Comparison of ENCODE assay signal across 8 cellular contexts in genomic region chr15:77156000-77156399, GRCh38.
DNase-seq lines count a peak whose midpoint lies in the region; ATAC-seq and TF ChIP-seq lines count a peak whose summit lies in the region.
"Not testable (repeated sequence)": the region's sequence is repeated elsewhere in the genome, so short reads cannot be mapped to it uniquely, and the experiment has no call there.

No MANE protein-coding gene starts in this region.

- not testable (repeated sequence) for H3K36me3 Mint-ChIP-seq in Calu3 (ENCODE audit: insufficient read depth, unreplicated experiment); stimulated activated effector memory CD8-positive, alpha-beta T cell treated with anti-CD3 and anti-CD28 coated beads, Interleukin-12 subunit alpha, Interleukin-12 subunit beta, amount 100 ng/mL, for 72 hours
- H3K36me3 Mint-ChIP-seq in activated CD8-positive, alpha-beta memory T cell treated with anti-CD3 and anti-CD28 coated beads, Interleukin-2, amount 10 ng/mL, durations not matched to agents 7 days and 5 days = peaks cover 17% of the 10 kb centered on the region

- intact Hi-C loops in Calu3 (cut with micrococcal nuclease; ENCODE audit: unreplicated experiment) = not testable (repeated sequence)

- H3K27ac Mint-ChIP-seq in Calu3 (ENCODE audit: unreplicated experiment); activated CD8-positive, alpha-beta memory T cell treated with anti-CD3 and anti-CD28 coated beads, Interleukin-2, amount 10 ng/mL, durations not matched to agents 7 days and 5 days: not testable (repeated sequence)
- peak overlapping the region; percentile 43 for H3K27ac Mint-ChIP-seq in stimulated activated effector memory CD8-positive, alpha-beta T cell treated with anti-CD3 and anti-CD28 coated beads, Interleukin-12 subunit alpha, Interleukin-12 subunit beta, amount 100 ng/mL, for 72 hours

- H3K27me3 ChIP-seq in effector memory CD4-positive, alpha-beta T cell (replicated peaks; ENCODE audit: control insufficient read depth, insufficient read depth, low read length, poor library complexity, severe bottlenecking) = not testable (repeated sequence)

- not testable (repeated sequence) for H3K9me3 ChIP-seq in effector memory CD4-positive, alpha-beta T cell (ENCODE audit: control insufficient read depth, low read length)

- not testable (repeated sequence) for TF ChIP-seq CTCF in 22Rv1 (IDR thresholded peaks at IDR 0.05); Calu3 (IDR thresholded peaks at IDR 0.05; ENCODE audit: unreplicated experiment)

- H3K4me1 ChIP-seq in effector memory CD4-positive, alpha-beta T cell (ENCODE audit: control insufficient read depth, insufficient read depth, low read length, poor library complexity, severe bottlenecking) = not testable (repeated sequence)

- DNase-seq in Calu3 (peak; percentile 57), LoVo (ENCODE audit: low spot score) (peak; percentile 46), NCI-H460 (ENCODE audit: extremely low read depth, low read depth) (peak; percentile 12), SW480 (ENCODE audit: low spot score) (peak; percentile 59)
- peak; percentile 71 for DNase-seq in activated CD8-positive, alpha-beta memory T cell treated with anti-CD3 and anti-CD28 coated beads, Interleukin-2, amount 10 ng/mL, durations not matched to agents 7 days and 5 days
- DNase-seq in effector memory CD4-positive, alpha-beta T cell = peak; percentile 6 to 35 (median 13)
- peak in 1 of 2 donors; percentile 14 for DNase-seq in stimulated activated effector memory CD8-positive, alpha-beta T cell treated with anti-CD3 and anti-CD28 coated beads, Interleukin-12 subunit alpha, Interleukin-12 subunit beta, amount 100 ng/mL, for 72 hours (ENCODE audit: low spot score in 2 of 2)

- BruUV-seq in Calu3 (replicated peaks; lab: Mats Ljungman, UMichigan) = not testable (repeated sequence)

- CTCF ChIA-PET in Calu3 (lab: Charles Lee); activated CD8-positive, alpha-beta memory T cell treated with anti-CD3 and anti-CD28 coated beads, Interleukin-2, amount 10 ng/mL, durations not matched to agents 7 days and 5 days (lab: Charles Lee): not testable (repeated sequence)

- H3K36me3 ChIP-seq in effector memory CD4-positive, alpha-beta T cell (ENCODE audit: control insufficient read depth, insufficient read depth, low read length) = not testable (repeated sequence)

- not testable (repeated sequence) for H3K4me3 ChIP-seq in effector memory CD4-positive, alpha-beta T cell (ENCODE audit: insufficient read depth, low read depth, low read length, poor library complexity, severe bottlenecking)

- not testable (repeated sequence) for H3K9me3 Mint-ChIP-seq in Calu3 (ENCODE audit: low read depth, unreplicated experiment); activated CD8-positive, alpha-beta memory T cell treated with anti-CD3 and anti-CD28 coated beads, Interleukin-2, amount 10 ng/mL, durations not matched to agents 7 days and 5 days (ENCODE audit: low read depth); stimulated activated effector memory CD8-positive, alpha-beta T cell treated with anti-CD3 and anti-CD28 coated beads, Interleukin-12 subunit alpha, Interleukin-12 subunit beta, amount 100 ng/mL, for 72 hours

- H3K27ac ChIP-seq in 22Rv1 = peak overlapping the region; percentile 45; the same call in 1 of the 2 replicates
- not testable (repeated sequence) for H3K27ac ChIP-seq in effector memory CD4-positive, alpha-beta T cell (ENCODE audit: insufficient read depth, low read length, poor library complexity, severe bottlenecking)

- H3K4me3 Mint-ChIP-seq in Calu3 (ENCODE audit: low read depth, unreplicated experiment) = peak overlapping the region; percentile 37
- not testable (repeated sequence) for H3K4me3 Mint-ChIP-seq in activated CD8-positive, alpha-beta memory T cell treated with anti-CD3 and anti-CD28 coated beads, Interleukin-2, amount 10 ng/mL, durations not matched to agents 7 days and 5 days
- peak overlapping the region; percentile 42 for H3K4me3 Mint-ChIP-seq in stimulated activated effector memory CD8-positive, alpha-beta T cell treated with anti-CD3 and anti-CD28 coated beads, Interleukin-12 subunit alpha, Interleukin-12 subunit beta, amount 100 ng/mL, for 72 hours

- ATAC-seq in activated CD8-positive, alpha-beta memory T cell treated with anti-CD3 and anti-CD28 coated beads, Interleukin-2, amount 10 ng/mL, durations not matched to agents 7 days and 5 days; stimulated activated effector memory CD8-positive, alpha-beta T cell treated with anti-CD3 and anti-CD28 coated beads, Interleukin-12 subunit alpha, Interleukin-12 subunit beta, amount 100 ng/mL, for 72 hours: not testable (repeated sequence)

- H3K4me1 Mint-ChIP-seq in Calu3 (ENCODE audit: low read depth, unreplicated experiment) = peaks cover 39% of the 10 kb centered on the region
- H3K4me1 Mint-ChIP-seq in activated CD8-positive, alpha-beta memory T cell treated with anti-CD3 and anti-CD28 coated beads, Interleukin-2, amount 10 ng/mL, durations not matched to agents 7 days and 5 days = peaks cover 16% of the 10 kb centered on the region
- peaks cover 40% of the 10 kb centered on the region for H3K4me1 Mint-ChIP-seq in stimulated activated effector memory CD8-positive, alpha-beta T cell treated with anti-CD3 and anti-CD28 coated beads, Interleukin-12 subunit alpha, Interleukin-12 subunit beta, amount 100 ng/mL, for 72 hours

- not testable (repeated sequence) for H3K27me3 Mint-ChIP-seq in Calu3 (ENCODE audit: unreplicated experiment); activated CD8-positive, alpha-beta memory T cell treated with anti-CD3 and anti-CD28 coated beads, Interleukin-2, amount 10 ng/mL, durations not matched to agents 7 days and 5 days
